14 cellular contexts compared by ENCODE assay signal in the genomic region with DNA sequence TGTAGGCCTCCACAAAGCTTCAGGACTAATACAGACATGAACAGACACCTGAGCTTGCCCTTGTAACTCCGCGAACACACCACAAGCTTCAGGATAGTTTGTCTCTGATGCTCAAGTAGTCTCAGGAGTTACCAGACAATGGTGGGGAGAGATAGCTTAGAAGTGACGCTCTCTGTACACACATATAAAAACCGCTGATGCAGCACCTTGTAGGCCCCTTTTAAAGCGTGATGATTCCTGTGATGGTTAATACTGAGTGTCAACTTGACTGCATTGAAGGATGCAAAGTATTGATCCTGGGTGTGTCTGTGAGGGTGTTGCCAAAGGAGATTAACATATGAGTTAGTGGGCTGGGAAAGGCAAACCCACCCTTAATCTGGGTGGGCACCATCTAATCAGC.
A peak's percentile ranks its signal among the peaks of the same experiment; 100 is the strongest.
DNase-seq lines count a peak whose midpoint lies in the region; ATAC-seq, FAIRE-seq and TF ChIP-seq lines count a peak whose summit lies in the region.
"Had no signal": no experiment of that assay in that cellular context is flagged by ENCODE, and none has a peak within 500 bp of the region (broad histone marks: within the 10 kb centered on the region; RNA-seq: fewer than 3 reads in every experiment).

No MANE protein-coding gene starts in this region.

- no peak overlapping the region for H3K27ac ChIP-seq in CD4-positive, alpha-beta T cell (ENCODE audit: low read depth, low read length)
- H3K27ac ChIP-seq in K562 (ENCODE audit: extremely low read depth, low read depth, low read length): no peak overlapping the region

- H3K4me1 Mint-ChIP-seq in CD4-positive, alpha-beta T cell (ENCODE audit: low read depth): peaks cover 23% of the 10 kb centered on the region
- peaks cover 21% of the 10 kb centered on the region for H3K4me1 Mint-ChIP-seq in neural crest cell
- peaks cover 7 to 19% of the 10 kb centered on the region in 2 donors for H3K4me1 Mint-ChIP-seq in natural killer cell treated with Interleukin-12 subunit alpha and Interleukin-12 subunit beta and Interleukin-15 and Interleukin-18, amount 100 ng/mL, for 72 hours (ENCODE audit: low read depth in 2 of 2)

- in situ Hi-C loops in K562 (cut with MboI): no loop called here

- CTCF ChIA-PET in CD4-positive, alpha-beta T cell (lab: Charles Lee): no interaction called here
- CTCF ChIA-PET in K562 (lab: Yijun Ruan, JAX; ENCODE audit: low intra/inter-chr PET ratio): no interaction called here

- H3K27ac Mint-ChIP-seq in CD4-positive, alpha-beta T cell: peak overlapping the region; percentile 42
- H3K27ac Mint-ChIP-seq in neural crest cell (ENCODE audit: unreplicated experiment): peak overlapping the region; percentile 29
- H3K27ac Mint-ChIP-seq in natural killer cell treated with Interleukin-12 subunit alpha and Interleukin-12 subunit beta and Interleukin-15 and Interleukin-18, amount 100 ng/mL, for 72 hours: no peak overlapping the region
- H3K27ac Mint-ChIP-seq: CD14-positive monocyte, GM23338, H9 had no signal

- ATAC-seq in CD4-positive, alpha-beta T cell (ENCODE audit: poor library complexity): no peak
- ATAC-seq in K562: no peak
- no peak for ATAC-seq in natural killer cell treated with Interleukin-12 subunit alpha and Interleukin-12 subunit beta and Interleukin-15 and Interleukin-18, amount 100 ng/mL, for 72 hours
- ATAC-seq: GM12878, GM23338 had no signal

- BruUV-seq in K562 (replicated peaks; lab: Mats Ljungman, UMichigan): no TSS peak

- 18% methylated on average over 5 of the region's 5 CpGs for WGBS in K562 (ENCODE audit: insufficient coverage, low coverage, missing lambda C conversion rate)

- TF ChIP-seq RAD21 in K562 (CRISPR knock-in tag; conservative IDR thresholded peaks at IDR 0.05 in 1 of 2, IDR thresholded peaks at IDR 0.05 in 1 of 2): no peak

- no peaks in the 10 kb centered on the region for H3K79me2 ChIP-seq in K562 (ENCODE audit: control insufficient read depth, insufficient read depth, low read length)

- no peak overlapping the region for H3K4me2 ChIP-seq in K562 (ENCODE audit: insufficient read depth, low read length)
- H3K4me2 ChIP-seq: GM23338 had no signal

- H2AFZ ChIP-seq in K562 (ENCODE audit: low read depth, low read length): no peak overlapping the region
- H2AFZ ChIP-seq: GM23338 had no signal

- H3K36me3 ChIP-seq in K562 (ENCODE audit: control insufficient read depth, insufficient read depth, low read length): no peaks in the 10 kb centered on the region

- H4K20me1 ChIP-seq in K562 (replicated peaks; ENCODE audit: control insufficient read depth, insufficient read depth, low read length): no peaks in the 10 kb centered on the region

- no peaks in the 10 kb centered on the region for H3K9me3 ChIP-seq in CD4-positive, alpha-beta T cell (ENCODE audit: control insufficient read depth, low read length)
- no peaks in the 10 kb centered on the region for H3K9me3 ChIP-seq in K562 (replicated peaks; ENCODE audit: control insufficient read depth, insufficient read depth, low read depth, low read length)

- H3K36me3 Mint-ChIP-seq in CD4-positive, alpha-beta T cell (ENCODE audit: low read depth): peaks cover 5% of the 10 kb centered on the region
- no peaks in the 10 kb centered on the region for H3K36me3 Mint-ChIP-seq in neural crest cell (ENCODE audit: low read depth)
- no peaks in the 10 kb centered on the region for H3K36me3 Mint-ChIP-seq in natural killer cell treated with Interleukin-12 subunit alpha and Interleukin-12 subunit beta and Interleukin-15 and Interleukin-18, amount 100 ng/mL, for 72 hours
- H3K36me3 Mint-ChIP-seq: CD14-positive monocyte had no signal

- H3K27me3 Mint-ChIP-seq in CD4-positive, alpha-beta T cell: peaks cover 7% of the 10 kb centered on the region
- H3K27me3 Mint-ChIP-seq in neural crest cell (ENCODE audit: low read depth): no peaks in the 10 kb centered on the region
- peaks cover under 1 to 5% of the 10 kb centered on the region in 2 donors for H3K27me3 Mint-ChIP-seq in natural killer cell treated with Interleukin-12 subunit alpha and Interleukin-12 subunit beta and Interleukin-15 and Interleukin-18, amount 100 ng/mL, for 72 hours

- H3K9me3 Mint-ChIP-seq in CD4-positive, alpha-beta T cell: no peaks in the 10 kb centered on the region
- H3K9me3 Mint-ChIP-seq in neural crest cell: peaks cover 2% of the 10 kb centered on the region
- H3K9me3 Mint-ChIP-seq in natural killer cell treated with Interleukin-12 subunit alpha and Interleukin-12 subunit beta and Interleukin-15 and Interleukin-18, amount 100 ng/mL, for 72 hours: no peaks in the 10 kb centered on the region
- H3K9me3 Mint-ChIP-seq: CD14-positive monocyte; CD8-positive, alpha-beta memory T cell; GM23338 had no signal

- TF ChIP-seq POLR2A in K562 (conservative IDR thresholded peaks at IDR 0.05): no peak

- no peak for DNase-seq in CD4-positive, alpha-beta T cell
- DNase-seq in GM18507 (ENCODE audit: extremely low spot score, insufficient read length, low read depth) (no peak), K562 (ENCODE audit: extremely low read depth in 1 of 4, low spot score in 3 of 4) (no peak), neural crest cell (ENCODE audit: low read depth, low spot score) (no peak), NAMALWA (ENCODE audit: low spot score) (no peak), Ammon's horn (ENCODE audit: low spot score) (no peak)
- no peak for DNase-seq in natural killer cell treated with Interleukin-12 subunit alpha and Interleukin-12 subunit beta and Interleukin-15 and Interleukin-18, amount 100 ng/mL, for 72 hours (ENCODE audit: low spot score)
- DNase-seq: CD8-positive, alpha-beta memory T cell; DMS79; H9 had no signal

- TF ChIP-seq CTCF in CD4-positive, alpha-beta T cell (IDR thresholded peaks at IDR 0.05): no peak
- TF ChIP-seq CTCF in K562 (IDR thresholded peaks at IDR 0.05 in 2 of 3, conservative IDR thresholded peaks at IDR 0.05 in 1 of 3; ENCODE audit: insufficient read depth in 2 of 3, low read depth in 1 of 3, low read length in 3 of 3) (no peak), neural crest cell (conservative IDR thresholded peaks at IDR 0.05) (no peak)

- POLR2A ChIA-PET in CD4-positive, alpha-beta T cell (lab: Charles Lee): no interaction called here
- POLR2A ChIA-PET in K562 (lab: Yijun Ruan, JAX): no interaction called here

- no peak overlapping the region for H3K9ac ChIP-seq in K562 (ENCODE audit: insufficient read depth in 1 of 2, low read depth in 2 of 2, low read length in 2 of 2)

- peaks cover 4 to 7% of the 10 kb centered on the region in 2 experiments; a peak in 2 of 5 replicates for H3K4me1 ChIP-seq in K562 (replicated peaks in 1 of 2; ENCODE audit: control insufficient read depth in 2 of 2, insufficient read depth in 2 of 2, low read length in 2 of 2)

- no peaks in the 10 kb centered on the region for H3K9me1 ChIP-seq in K562 (ENCODE audit: control insufficient read depth, insufficient read depth, low read length)

- H3K4me3 Mint-ChIP-seq in CD4-positive, alpha-beta T cell: no peak overlapping the region
- no peak overlapping the region for H3K4me3 Mint-ChIP-seq in neural crest cell
- H3K4me3 Mint-ChIP-seq in natural killer cell treated with Interleukin-12 subunit alpha and Interleukin-12 subunit beta and Interleukin-15 and Interleukin-18, amount 100 ng/mL, for 72 hours: no peak overlapping the region
- H3K4me3 Mint-ChIP-seq: CD14-positive monocyte, H9 had no signal

- peaks cover 7% of the 10 kb centered on the region for H3K27me3 ChIP-seq in CD4-positive, alpha-beta T cell (ENCODE audit: control insufficient read depth, insufficient read depth, low read length)
- no peaks in the 10 kb centered on the region for H3K27me3 ChIP-seq in K562 (ENCODE audit: control insufficient read depth in 2 of 2, insufficient read depth in 2 of 2, low read length in 2 of 2)

- no peak overlapping the region for H3K4me3 ChIP-seq in K562
- H3K4me3 ChIP-seq: GM12878, GM23338 had no signal

- intact Hi-C loops in CD4-positive, alpha-beta T cell (cut with DNase I, micrococcal nuclease): loop anchor here in 1 of 2 experiments (5.0 to 10.0 kb wide), 6 partner anchors 371 to 1571 kb away; a partner anchor contains a TSS
- intact Hi-C loops in K562 (cut with micrococcal nuclease): no loop called here

- TF ChIP-seq EP300 in K562 (IDR thresholded peaks at IDR 0.05; ENCODE audit: low read length): no peak

- peak; percentile 12 for FAIRE-seq in GM18507 (lab: Jason Lieb, UNC)
- FAIRE-seq in K562 (lab: Jason Lieb, UNC): no peak
- FAIRE-seq: A204.1, GM12878 had no signal

TF ChIP-seq in K562, 482 proteins besides CTCF, POLR2A, EP300 and RAD21:
- no peak for TF ChIP-seq PTBP1 (IDR thresholded peaks at IDR 0.05; ENCODE audit: low read depth, low read length)
- peak; percentile 56 for TF ChIP-seq C11orf30 (IDR thresholded peaks at IDR 0.05; ENCODE audit: low read depth)
- TF ChIP-seq CREBBP (IDR thresholded peaks at IDR 0.05; ENCODE audit: low read depth, low read length): no peak
- TF ChIP-seq ZNF316 (IDR thresholded peaks at IDR 0.05): peak; percentile 57
- TF ChIP-seq TEAD4 (IDR thresholded peaks at IDR 0.05; ENCODE audit: low read length): no peak
- no peak for TF ChIP-seq TEAD4 (CRISPR knock-in tag; IDR thresholded peaks at IDR 0.05; ENCODE audit: borderline replicate concordance)
- no peak for TF ChIP-seq ETV6 (IDR thresholded peaks at IDR 0.05; ENCODE audit: borderline replicate concordance in 1 of 2, low read depth in 2 of 2, low read length in 1 of 2)
- TF ChIP-seq ETV6 (CRISPR knock-in tag; IDR thresholded peaks at IDR 0.05; ENCODE audit: borderline replicate concordance): no peak
- peak; percentile 33 for TF ChIP-seq MAFG (tag; conservative IDR thresholded peaks at IDR 0.05)
- TF ChIP-seq LCOR (CRISPR knock-in tag; IDR thresholded peaks at IDR 0.05): no peak
- TF ChIP-seq HDAC3 (IDR thresholded peaks at IDR 0.05; ENCODE audit: borderline replicate concordance, partially characterized antibody): no peak

Comparison
In these comparisons a context has a peak if more than half of its experiments do, and no peak if none do; other contexts are left out.
1. H3K27ac Mint-ChIP-seq: peak in CD4-positive, alpha-beta T cell (single experiment) and neural crest cell (single experiment); none in natural killer cell treated with Interleukin-12 subunit alpha and Interleukin-12 subunit beta and Interleukin-15 and Interleukin-18, amount 100 ng/mL, for 72 hours (0 of 2).